Comparison of ENCODE assay signal across 2 cellular contexts in the genomic region with DNA sequence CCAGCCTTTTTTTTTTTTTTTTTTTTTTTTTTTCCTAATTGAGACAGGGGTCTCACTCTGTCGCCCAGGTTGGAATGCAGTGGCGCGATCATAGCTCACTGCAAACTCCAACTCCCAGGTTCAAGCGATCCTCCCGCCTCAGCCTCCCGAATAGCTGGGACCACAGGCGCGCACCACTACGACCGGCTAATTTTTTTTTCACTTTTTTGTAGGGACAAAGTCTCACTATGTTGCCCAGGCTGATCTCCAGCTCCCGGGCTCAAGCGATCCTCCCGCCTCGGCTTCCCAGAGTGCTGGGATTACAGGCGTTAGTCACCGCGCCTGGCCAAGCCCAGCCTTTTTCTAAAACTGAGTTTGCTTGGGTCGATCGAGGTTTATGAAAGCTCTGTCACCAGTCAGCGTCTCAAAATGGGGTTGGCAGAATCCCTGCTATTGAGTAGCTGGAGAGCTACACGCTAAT.
TF ChIP-seq lines count a peak whose summit lies in the region.

No MANE protein-coding gene starts in this region.

TF ChIP-seq in HCT116, 20 proteins besides CTCF, POLR2A, EP300 and RAD21:
- TF ChIP-seq, protein P1, sequence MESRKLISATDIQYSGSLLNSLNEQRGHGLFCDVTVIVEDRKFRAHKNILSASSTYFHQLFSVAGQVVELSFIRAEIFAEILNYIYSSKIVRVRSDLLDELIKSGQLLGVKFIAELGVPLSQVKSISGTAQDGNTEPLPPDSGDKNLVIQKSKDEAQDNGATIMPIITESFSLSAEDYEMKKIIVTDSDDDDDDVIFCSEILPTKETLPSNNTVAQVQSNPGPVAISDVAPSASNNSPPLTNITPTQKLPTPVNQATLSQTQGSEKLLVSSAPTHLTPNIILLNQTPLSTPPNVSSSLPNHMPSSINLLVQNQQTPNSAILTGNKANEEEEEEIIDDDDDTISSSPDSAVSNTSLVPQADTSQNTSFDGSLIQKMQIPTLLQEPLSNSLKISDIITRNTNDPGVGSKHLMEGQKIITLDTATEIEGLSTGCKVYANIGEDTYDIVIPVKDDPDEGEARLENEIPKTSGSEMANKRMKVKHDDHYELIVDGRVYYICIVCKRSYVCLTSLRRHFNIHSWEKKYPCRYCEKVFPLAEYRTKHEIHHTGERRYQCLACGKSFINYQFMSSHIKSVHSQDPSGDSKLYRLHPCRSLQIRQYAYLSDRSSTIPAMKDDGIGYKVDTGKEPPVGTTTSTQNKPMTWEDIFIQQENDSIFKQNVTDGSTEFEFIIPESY (IDR thresholded peaks at IDR 0.05; ENCODE audit: extremely low read depth, insufficient replicate concordance, low read length) = no peak
- TF ChIP-seq, protein P2, sequence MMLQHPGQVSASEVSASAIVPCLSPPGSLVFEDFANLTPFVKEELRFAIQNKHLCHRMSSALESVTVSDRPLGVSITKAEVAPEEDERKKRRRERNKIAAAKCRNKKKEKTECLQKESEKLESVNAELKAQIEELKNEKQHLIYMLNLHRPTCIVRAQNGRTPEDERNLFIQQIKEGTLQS (IDR thresholded peaks at IDR 0.05) = no peak
- TF ChIP-seq YY1 (IDR thresholded peaks at IDR 0.05; ENCODE audit: extremely low read depth, insufficient replicate concordance, low read depth, low read length) (no peak), TCF7L2 (IDR thresholded peaks at IDR 0.05; ENCODE audit: borderline replicate concordance, extremely low read depth, insufficient read depth, insufficient read length) (no peak), POLR2AphosphoS5 (IDR thresholded peaks at IDR 0.05; ENCODE audit: low read depth, low read length) (no peak), EGR1 (IDR thresholded peaks at IDR 0.05; ENCODE audit: low read depth) (no peak), SRF (IDR thresholded peaks at IDR 0.05; ENCODE audit: low read depth) (no peak), EZH2phosphoT487 (IDR thresholded peaks at IDR 0.05; ENCODE audit: borderline replicate concordance) (no peak), JUND (IDR thresholded peaks at IDR 0.05) (no peak), ZNF274 (IDR thresholded peaks at IDR 0.05; ENCODE audit: low read depth, low read length) (no peak)

TF ChIP-seq in endothelial cell of umbilical vein, 7 proteins besides CTCF, POLR2A, EP300 and RAD21:
- TF ChIP-seq MYC (IDR thresholded peaks at IDR 0.05; ENCODE audit: low read depth, low read length) (no peak), FOS (IDR thresholded peaks at IDR 0.05; ENCODE audit: borderline replicate concordance, insufficient read depth, low read length) (no peak), JUN (IDR thresholded peaks at IDR 0.05; ENCODE audit: borderline replicate concordance, insufficient read depth, insufficient read length, low read depth) (no peak), POLR2AphosphoS5 (IDR thresholded peaks at IDR 0.05; ENCODE audit: insufficient read depth, low read depth, low read length) (no peak), EZH2 (IDR thresholded peaks at IDR 0.05; ENCODE audit: borderline replicate concordance, low read depth, low read length, severe bottlenecking) (no peak), GATA2 (IDR thresholded peaks at IDR 0.05; ENCODE audit: insufficient read depth, insufficient read length, low read depth, low read length) (no peak)
- TF ChIP-seq, protein P3, sequence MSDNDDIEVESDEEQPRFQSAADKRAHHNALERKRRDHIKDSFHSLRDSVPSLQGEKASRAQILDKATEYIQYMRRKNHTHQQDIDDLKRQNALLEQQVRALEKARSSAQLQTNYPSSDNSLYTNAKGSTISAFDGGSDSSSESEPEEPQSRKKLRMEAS (IDR thresholded peaks at IDR 0.05; ENCODE audit: insufficient read depth, insufficient read length) = no peak
TF ChIP-seq in endothelial cell of umbilical vein: peak in this region for 0.
